ENCODE assay signal across 35 cellular contexts in genomic region chr1:114988095-114988494, GRCh38. TPM values are rescaled to one million over a fixed set of nuclear protein-coding genes. Genes with fewer than 3 reads are reported as not detected.
A peak's percentile ranks its signal among the peaks of the same experiment; 100 is the strongest.
DNase-seq lines count a peak whose midpoint lies in the region; ATAC-seq and TF ChIP-seq lines count a peak whose summit lies in the region.
"Had no signal": no experiment of that assay in that cellular context is flagged by ENCODE, and none has a peak within 500 bp of the region (broad histone marks: within the 10 kb centered on the region; RNA-seq: fewer than 3 reads in every experiment).

No MANE protein-coding gene starts in this region.

- H3K36me3 ChIP-seq in HEK293 (ENCODE audit: control insufficient read depth in 2 of 2, insufficient read depth in 1 of 2, low read length in 2 of 2), result no peaks in the 10 kb centered on the region
- no peaks in the 10 kb centered on the region for H3K36me3 ChIP-seq in adipocyte (ENCODE audit: control insufficient read depth, insufficient read depth, low read length, severe bottlenecking)
- H3K36me3 ChIP-seq: BE2C; BLaER1; BLaER1 treated with 17β-estradiol and CSF1 and Interleukin-3, amounts not matched to agents 10 nM and 100 nM had no signal

- POLR2A ChIA-PET in HEK293 (lab: Yijun Ruan, JAX), result no interaction called here

- H3K36me3 Mint-ChIP-seq in Calu3 (ENCODE audit: insufficient read depth, unreplicated experiment) (no peaks in the 10 kb centered on the region), osteocyte (ENCODE audit: unreplicated experiment) (no peaks in the 10 kb centered on the region)
- H3K36me3 Mint-ChIP-seq: CD14-positive monocyte; CD8-positive, alpha-beta T cell had no signal

- DNase-seq in Calu3, result no peak
- DNase-seq in adipocyte (ENCODE audit: low read depth), result no peak
- no peak for DNase-seq in osteocyte (ENCODE audit: extremely low spot score, unreplicated experiment)
- DNase-seq: 8988T; ACHN; AML-193; BE2C; C1 segment of cervical spinal cord; Caco-2; CD4-positive, alpha-beta memory T cell; CD4-positive, alpha-beta T cell; CD4-positive, CD25-positive, alpha-beta regulatory T cell; CD8-positive, alpha-beta memory T cell; CD8-positive, alpha-beta T cell; COR-L47; DMS 273 treated with DMSO at 0.1 percent for 48 hours; DMS153; DMS53; DMS79; DMS79 treated with DMSO at 0.1 percent for 48 hours; DND-41; EL had no signal

- intact Hi-C loops in Calu3 (cut with micrococcal nuclease; ENCODE audit: unreplicated experiment), result no loop called here

- no peaks in the 10 kb centered on the region for H3K4me1 Mint-ChIP-seq in Calu3 (ENCODE audit: low read depth, unreplicated experiment)
- H3K4me1 Mint-ChIP-seq in osteocyte (ENCODE audit: unreplicated experiment), result no peaks in the 10 kb centered on the region
- H3K4me1 Mint-ChIP-seq: B cell; CD14-positive monocyte; CD4-positive, alpha-beta memory T cell; CD4-positive, CD25-positive, alpha-beta regulatory T cell; CD8-positive, alpha-beta memory T cell had no signal

- H3K9me3 Mint-ChIP-seq in Calu3 (ENCODE audit: low read depth, unreplicated experiment) (peaks cover 9% of the 10 kb centered on the region), osteocyte (ENCODE audit: unreplicated experiment) (peaks cover 25% of the 10 kb centered on the region)

- H3K9me3 ChIP-seq in HEK293 (ENCODE audit: control insufficient read depth, insufficient read depth, low read depth, low read length) (no peaks in the 10 kb centered on the region), adipocyte (ENCODE audit: control insufficient read depth, low read length) (peaks cover 31% of the 10 kb centered on the region)
- H3K9me3 ChIP-seq: BE2C, Caco-2 had no signal

- H3K4me3 ChIP-seq in HEK293 (ENCODE audit: low read depth, low read length), result no peak overlapping the region
- H3K4me3 ChIP-seq in adipocyte (ENCODE audit: low read length), result peak overlapping the region; percentile 2
- H3K4me3 ChIP-seq: A549; BLaER1; BLaER1 treated with 17β-estradiol and CSF1 and Interleukin-3, amounts not matched to agents 10 nM and 100 nM had no signal

- ATAC-seq in HG02798 (IDR thresholded peaks at IDR 0.05; ENCODE audit: poor library complexity, unreplicated experiment) (no peak), HG03432 (IDR thresholded peaks at IDR 0.05; ENCODE audit: unreplicated experiment) (no peak)
- ATAC-seq: A549; CD8-positive, alpha-beta T cell had no signal

- TF ChIP-seq CTCF in Calu3 (IDR thresholded peaks at IDR 0.05; ENCODE audit: unreplicated experiment), result no peak
- no peak for TF ChIP-seq CTCF in HEK293 (tag by site-specific recombination; IDR thresholded peaks at IDR 0.05)
- TF ChIP-seq CTCF in osteocyte (IDR thresholded peaks at IDR 0.05), result no peak

- no TSS peak for BruUV-seq in Calu3 (replicated peaks; lab: Mats Ljungman, UMichigan)

- H3K4me1 ChIP-seq in HEK293 (ENCODE audit: control insufficient read depth, insufficient read depth, low read length), result no peaks in the 10 kb centered on the region
- H3K4me1 ChIP-seq in adipocyte (ENCODE audit: control insufficient read depth, insufficient read depth, low read length), result peaks cover 15% of the 10 kb centered on the region
- H3K4me1 ChIP-seq: A549; BE2C; BLaER1; BLaER1 treated with 17β-estradiol and CSF1 and Interleukin-3, amounts not matched to agents 10 nM and 100 nM; Caco-2 had no signal

- no peaks in the 10 kb centered on the region for H3K27me3 Mint-ChIP-seq in Calu3 (ENCODE audit: unreplicated experiment)
- peaks cover 28% of the 10 kb centered on the region for H3K27me3 Mint-ChIP-seq in osteocyte (ENCODE audit: unreplicated experiment)

- H3K27me3 ChIP-seq in adipocyte (replicated peaks; ENCODE audit: control insufficient read depth, insufficient read depth, low read length), result no peaks in the 10 kb centered on the region
- H3K27me3 ChIP-seq: BE2C; BLaER1; BLaER1 treated with 17β-estradiol and CSF1 and Interleukin-3, amounts not matched to agents 10 nM and 100 nM had no signal

- H3K4me3 Mint-ChIP-seq in Calu3 (ENCODE audit: low read depth, unreplicated experiment), result no peak overlapping the region
- H3K4me3 Mint-ChIP-seq in osteocyte (ENCODE audit: unreplicated experiment), result no peak overlapping the region
- H3K4me3 Mint-ChIP-seq: B cell; CD4-positive, alpha-beta memory T cell; CD4-positive, alpha-beta T cell; CD4-positive, CD25-positive, alpha-beta regulatory T cell; CD8-positive, alpha-beta memory T cell; CD8-positive, alpha-beta T cell had no signal

- CTCF ChIA-PET in Calu3 (lab: Charles Lee), result interaction anchor here (0.6 to 0.7 kb wide), 2 partner anchors 52 to 492 kb away, joined by 3 to 4 read pairs; no protein-coding TSS in a partner anchor
- CTCF ChIA-PET in HEK293 (lab: Yijun Ruan, JAX), result interaction anchor here (0.6 to 1.0 kb wide), 4 partner anchors 8 to 464 kb away, joined by 3 read pairs; no protein-coding TSS in a partner anchor

- H3K27ac ChIP-seq in HEK293 (ENCODE audit: extremely low read depth, low read depth, low read length), result no peak overlapping the region
- H3K27ac ChIP-seq: 22Rv1; A549; BLaER1; BLaER1 treated with 17β-estradiol and CSF1 and Interleukin-3, amounts not matched to agents 10 nM and 100 nM; C4-2B had no signal

- H3K27ac Mint-ChIP-seq in Calu3 (ENCODE audit: unreplicated experiment) (peak overlapping the region; percentile 9), osteocyte (ENCODE audit: unreplicated experiment) (no peak overlapping the region)
- H3K27ac Mint-ChIP-seq: B cell; CD14-positive monocyte; CD4-positive, alpha-beta memory T cell; CD4-positive, alpha-beta T cell; CD4-positive, CD25-positive, alpha-beta regulatory T cell; CD8-positive, alpha-beta memory T cell; CD8-positive, alpha-beta T cell had no signal

- no peak overlapping the region for H3K9ac ChIP-seq in adipocyte (ENCODE audit: low read length)
- H3K9ac ChIP-seq: BLaER1; BLaER1 treated with 17β-estradiol and CSF1 and Interleukin-3, amounts not matched to agents 10 nM and 100 nM had no signal

TF ChIP-seq in HEK293, 187 proteins besides CTCF, POLR2A, EP300 and RAD21:
- TF ChIP-seq ZNF791 (tag by site-specific recombination; IDR thresholded peaks at IDR 0.05) (no peak), ZNF473 (tag by site-specific recombination; IDR thresholded peaks at IDR 0.05) (no peak), ZNF211 (tag by site-specific recombination; IDR thresholded peaks at IDR 0.05; ENCODE audit: low read depth) (no peak), ZNF510 (tag by site-specific recombination; IDR thresholded peaks at IDR 0.05; ENCODE audit: insufficient replicate concordance) (no peak), ZNF362 (tag by site-specific recombination; IDR thresholded peaks at IDR 0.05) (no peak), ELK4 (IDR thresholded peaks at IDR 0.05; ENCODE audit: borderline replicate concordance, low read depth, low read length) (no peak), ZNF704 (tag by site-specific recombination; IDR thresholded peaks at IDR 0.05) (no peak), ZIC2 (tag by site-specific recombination; IDR thresholded peaks at IDR 0.05) (no peak), ZNF529 (tag by site-specific recombination; IDR thresholded peaks at IDR 0.05; ENCODE audit: insufficient replicate concordance) (no peak), ZNF48 (tag by site-specific recombination; IDR thresholded peaks at IDR 0.05) (no peak), ZNF558 (tag by site-specific recombination; IDR thresholded peaks at IDR 0.05) (peak; percentile 99), SETDB1 (IDR thresholded peaks at IDR 0.05; ENCODE audit: insufficient read length, low read length) (peak; percentile 66)

RNA-seq across cellular contexts. Expression of gene TSHB, which starts 41.5 kb away (rescaled TPM):
- not detected in 2 replicates for total RNA-seq in Calu3 (2022)
- total RNA-seq in osteocyte, result not detected in 2 replicates
- total RNA-seq: A172; A673; B cell; Caco-2; CD4-positive, alpha-beta memory T cell; CD4-positive, alpha-beta T cell; CD4-positive, CD25-positive, alpha-beta regulatory T cell; CD8-positive, alpha-beta memory T cell; CD8-positive, alpha-beta T cell; Daoy had no signal
